ENCODE assay signal across 8 cellular contexts in genomic region chr19:17309962-17310461, GRCh38. TPM values are rescaled to one million over a fixed set of nuclear protein-coding genes. Genes with fewer than 3 reads are reported as not detected.
A peak's percentile ranks its signal among the peaks of the same experiment; 100 is the strongest.
DNase-seq lines count a peak whose midpoint lies in the region; ATAC-seq and TF ChIP-seq lines count a peak whose summit lies in the region.

No MANE protein-coding gene starts in this region.

- DNase-seq in GM23248 (peak; percentile 38), fibroblast of villous mesenchyme (ENCODE audit: low read depth) (no peak), glomerular visceral epithelial cell (ENCODE audit: extremely low spot score) (no peak), sciatic nerve (ENCODE audit: low spot score) (no peak), OCI-M2 (lab: John Stamatoyannopoulos, UW; ENCODE audit: unreplicated experiment) (no peak)

- H3K4me1 ChIP-seq in GM23248 (ENCODE audit: insufficient read depth) = peaks cover 31% of the 10 kb centered on the region
- peaks cover 29% of the 10 kb centered on the region for H3K4me1 ChIP-seq in skeletal muscle satellite cell (ENCODE audit: control insufficient read depth, insufficient read depth, low read length)

- H3K36me3 ChIP-seq in GM23248 (ENCODE audit: low read depth) (no peaks in the 10 kb centered on the region; the same call in 1 of the 2 replicates), SU-DHL-6 (ENCODE audit: low read length) (no peaks in the 10 kb centered on the region), skeletal muscle satellite cell (ENCODE audit: insufficient read depth, low read length) (peaks cover 30% of the 10 kb centered on the region)

- H3K27ac ChIP-seq in GM23248 (peak overlapping the region; percentile 36), SU-DHL-6 (ENCODE audit: low read depth, low read length) (peak overlapping the region; percentile 48)

- peaks cover 6% of the 10 kb centered on the region for H3F3A ChIP-seq in GM23248 (ENCODE audit: insufficient read depth)
- peaks cover 2% of the 10 kb centered on the region; the same call in 1 of the 2 replicates for H3F3A ChIP-seq in SU-DHL-6 (ENCODE audit: insufficient read depth)

- H3K27me3 ChIP-seq in GM23248 (replicated peaks; ENCODE audit: insufficient read depth) (no peaks in the 10 kb centered on the region), SU-DHL-6 (ENCODE audit: low read length) (no peaks in the 10 kb centered on the region), skeletal muscle satellite cell (ENCODE audit: control insufficient read depth, insufficient read depth, low read length) (no peaks in the 10 kb centered on the region)

- H3K4me3 ChIP-seq in GM23248 (peak overlapping the region; percentile 97), SU-DHL-6 (ENCODE audit: insufficient read depth, low read length, poor library complexity, severe bottlenecking) (peak overlapping the region; percentile 99), fibroblast of villous mesenchyme (ENCODE audit: low read depth, low read length) (peak overlapping the region; percentile 90), skeletal muscle satellite cell (ENCODE audit: low read length) (peak overlapping the region; percentile 95)

- H2AFZ ChIP-seq in GM23248 (peak overlapping the region; percentile 25; the same call in 1 of the 2 replicates), SU-DHL-6 (ENCODE audit: low read depth, low read length, severe bottlenecking) (no peak overlapping the region)

- no peaks in the 10 kb centered on the region for H3K9me2 ChIP-seq in GM23248 (ENCODE audit: insufficient read depth)
- no peaks in the 10 kb centered on the region for H3K9me2 ChIP-seq in SU-DHL-6 (replicated peaks; ENCODE audit: insufficient read depth, low read length)

- ATAC-seq in GM21367 (IDR thresholded peaks at IDR 0.05; ENCODE audit: unreplicated experiment) (no peak), sciatic nerve (no peak)

- H3K9ac ChIP-seq in GM23248 = peak overlapping the region; percentile 93
- H3K9ac ChIP-seq in SU-DHL-6 (ENCODE audit: low read length) = peak overlapping the region; percentile 97
- H3K9ac ChIP-seq in skeletal muscle satellite cell (ENCODE audit: low read depth, low read length) = peak overlapping the region; percentile 98

- H3K4me2 ChIP-seq in GM23248 (ENCODE audit: unreplicated experiment) = peak overlapping the region; percentile 90
- H3K4me2 ChIP-seq in SU-DHL-6 (ENCODE audit: low read depth, low read length, poor library complexity, severe bottlenecking) = peak overlapping the region; percentile 86
- H3K4me2 ChIP-seq in skeletal muscle satellite cell (ENCODE audit: low read length) = peak overlapping the region; percentile 94

- 3 to 4% methylated on average over 23 of the region's 23 CpGs for WGBS in GM23248 (ENCODE audit: low coverage in 1 of 2, low lambda C conversion rate in 2 of 2, missing lambda C conversion rate in 2 of 2), 2 experiments

- no peaks in the 10 kb centered on the region for H3K9me3 ChIP-seq in GM23248 (ENCODE audit: low read depth)
- H3K9me3 ChIP-seq in SU-DHL-6 (ENCODE audit: insufficient read depth, low read length) = no peaks in the 10 kb centered on the region
- no peaks in the 10 kb centered on the region for H3K9me3 ChIP-seq in skeletal muscle satellite cell (replicated peaks; ENCODE audit: low read length)

- in situ Hi-C loops in GM23248 (cut with MboI) = loop anchor here (10.0 kb wide), 1 partner anchor 75 kb away; no protein-coding TSS in a partner anchor

- intact Hi-C loops in sciatic nerve (cut with DNase I) = no loop called here

- TF ChIP-seq CTCF in SU-DHL-6 (IDR thresholded peaks at IDR 0.05; ENCODE audit: insufficient read depth, low read length, poor library complexity, severe bottlenecking) = no peak
- no peak for TF ChIP-seq CTCF in fibroblast of villous mesenchyme (IDR thresholded peaks at IDR 0.05; ENCODE audit: insufficient read depth, low read depth, low read length)

- peaks cover 69% of the 10 kb centered on the region for H3K79me2 ChIP-seq in GM23248 (ENCODE audit: insufficient read depth)
- H3K79me2 ChIP-seq in SU-DHL-6 (ENCODE audit: insufficient read depth, low read length) = peaks cover 42% of the 10 kb centered on the region

- H4K20me1 ChIP-seq in GM23248 (ENCODE audit: insufficient read depth) (no peaks in the 10 kb centered on the region), SU-DHL-6 (ENCODE audit: low read depth, low read length) (no peaks in the 10 kb centered on the region)

RNA-seq across cellular contexts. Expression of gene DDA1, which starts 0.6 kb away (rescaled TPM):
- total RNA-seq in GM23248 (2014; rRNA removed; shearing (Covaris generic)) = 10.9 and 40.8 TPM in 2 replicates
- polyA plus RNA-seq in GM23248 (2016; fragmentation: Nextera tagmentation; extraction: Ambion mirVana) = 87.8 and 96.9 TPM in 2 replicates
- total RNA-seq in fibroblast of villous mesenchyme (14.8 and 16.8 TPM in 2 replicates), sciatic nerve (29.4 TPM)
- total RNA-seq in skeletal muscle satellite cell (2012; rRNA removed) = 21.4 and 25.1 TPM in 2 replicates

RNA-seq across cellular contexts. Expression of gene MRPL34, which starts 4.3 kb away (rescaled TPM):
- total RNA-seq in GM23248 (2014; rRNA removed; shearing (Covaris generic)) = 14.7 and 23.0 TPM in 2 replicates
- 74.5 and 78.8 TPM in 2 replicates for polyA plus RNA-seq in GM23248 (2016; fragmentation: Nextera tagmentation; extraction: Ambion mirVana)
- total RNA-seq in fibroblast of villous mesenchyme = 29.8 and 32.2 TPM in 2 replicates
- total RNA-seq in skeletal muscle satellite cell (2012; rRNA removed) = 45.9 and 71.2 TPM in 2 replicates
- total RNA-seq in sciatic nerve = 55.0 TPM

RNA-seq across cellular contexts. Expression of gene ABHD8, which starts 6.8 kb away (rescaled TPM):
- total RNA-seq in GM23248 (2014; rRNA removed; shearing (Covaris generic)) = 10.9 and 19.1 TPM in 2 replicates
- polyA plus RNA-seq in GM23248 (2016; fragmentation: Nextera tagmentation; extraction: Ambion mirVana) = 8.7 and 9.1 TPM in 2 replicates
- total RNA-seq in fibroblast of villous mesenchyme (13.8 and 15.5 TPM in 2 replicates), sciatic nerve (14.9 TPM)
- total RNA-seq in skeletal muscle satellite cell (2012; rRNA removed) = 6.8 and 7.0 TPM in 2 replicates

RNA-seq across cellular contexts. Expression of gene ANO8, which starts 24.6 kb away (rescaled TPM):
- 2.8 and 4.0 TPM in 2 replicates for total RNA-seq in GM23248 (2014; rRNA removed; shearing (Covaris generic))
- 0.52 and 0.61 TPM in 2 replicates for polyA plus RNA-seq in GM23248 (2016; fragmentation: Nextera tagmentation; extraction: Ambion mirVana)
- 3.5 and 3.9 TPM in 2 replicates for total RNA-seq in fibroblast of villous mesenchyme
- 2.3 and 6.3 TPM in 2 replicates for total RNA-seq in skeletal muscle satellite cell (2012; rRNA removed)
- 14.8 TPM for total RNA-seq in sciatic nerve

RNA-seq across cellular contexts. Expression of gene GTPBP3, which starts 27.3 kb away (rescaled TPM):
- total RNA-seq in GM23248 (2014; rRNA removed; shearing (Covaris generic)) = 11.4 and 14.8 TPM in 2 replicates
- polyA plus RNA-seq in GM23248 (2016; fragmentation: Nextera tagmentation; extraction: Ambion mirVana) = 7.6 and 7.9 TPM in 2 replicates
- 14.2 and 16.1 TPM in 2 replicates for total RNA-seq in fibroblast of villous mesenchyme
- total RNA-seq in skeletal muscle satellite cell (2012; rRNA removed) = 13.8 and 15.2 TPM in 2 replicates
- 22.0 TPM for total RNA-seq in sciatic nerve
